8 cellular contexts compared by ENCODE assay signal in genomic region chr12:52582971-52583456, GRCh38. TPM values are rescaled to one million over a fixed set of nuclear protein-coding genes. Genes with fewer than 3 reads are reported as not detected.
DNase-seq lines count a peak whose midpoint lies in the region; ATAC-seq and TF ChIP-seq lines count a peak whose summit lies in the region.

No MANE protein-coding gene starts in this region.

- intact Hi-C loops in HCT116 (cut with micrococcal nuclease) = loop anchor here (1.0 to 5.0 kb wide), 7 partner anchors 191 to 440 kb away; no protein-coding TSS in a partner anchor

- H3K4me1 ChIP-seq in HCT116 (ENCODE audit: control insufficient read depth in 1 of 2, insufficient read depth in 2 of 2, low read length in 2 of 2) = peaks cover 0 to 40% of the 10 kb centered on the region in 2 experiments; a peak in 3 of 4 replicates
- no peaks in the 10 kb centered on the region for H3K4me1 ChIP-seq in endodermal cell (ENCODE audit: control insufficient read depth, insufficient read depth, low read length)
- H3K4me1 ChIP-seq in mesenchymal stem cell (ENCODE audit: control insufficient read depth, insufficient read depth, low read depth, low read length) = no peaks in the 10 kb centered on the region

- TF ChIP-seq RAD21 in HCT116 (IDR thresholded peaks at IDR 0.05; ENCODE audit: low read depth) = peak; percentile 93

- no peak for TF ChIP-seq POLR2A in HCT116 (IDR thresholded peaks at IDR 0.05; ENCODE audit: borderline replicate concordance, extremely low read depth, insufficient read depth, insufficient read length)

- BruUV-seq in HCT116 (replicated peaks; lab: Mats Ljungman, UMichigan) = no TSS peak

- H3K27ac Mint-ChIP-seq in endodermal cell = no peak overlapping the region

- POLR2A ChIA-PET in BJ (lab: Charles Lee) = no interaction called here
- POLR2A ChIA-PET in HCT116 (lab: Charles Lee) = no interaction called here

- H3K9ac ChIP-seq in HCT116 (ENCODE audit: low read length) (no peak overlapping the region), endodermal cell (ENCODE audit: extremely low read depth, low read length, poor library complexity, severe bottlenecking) (no peak overlapping the region), mesenchymal stem cell (ENCODE audit: low read length) (no peak overlapping the region)

- H3K9me3 ChIP-seq in HCT116 (ENCODE audit: control insufficient read depth in 1 of 2, insufficient read depth in 1 of 2, low read depth in 1 of 2, low read length in 2 of 2) (no peaks in the 10 kb centered on the region), endodermal cell (ENCODE audit: control insufficient read depth, low read length) (no peaks in the 10 kb centered on the region), mesenchymal stem cell (ENCODE audit: control insufficient read depth, low read length) (no peaks in the 10 kb centered on the region)

- no peak overlapping the region for H3K27ac ChIP-seq in HCT116 (ENCODE audit: low read depth, low read length)
- no peak overlapping the region for H3K27ac ChIP-seq in endodermal cell (ENCODE audit: low read depth, low read length)
- H3K27ac ChIP-seq in mesenchymal stem cell (ENCODE audit: low read length, poor library complexity, severe bottlenecking) = no peak overlapping the region

- H3K27me3 ChIP-seq in BJ (ENCODE audit: control insufficient read depth, insufficient read depth, low read length) (peaks cover 16% of the 10 kb centered on the region), HCT116 (ENCODE audit: insufficient read depth, low read length) (no peaks in the 10 kb centered on the region), endodermal cell (ENCODE audit: control insufficient read depth, insufficient read depth, low read length, poor library complexity, severe bottlenecking) (no peaks in the 10 kb centered on the region), mesenchymal stem cell (ENCODE audit: control insufficient read depth in 1 of 2, insufficient read depth in 1 of 2, low read length in 2 of 2) (peaks cover 64 to 75% of the 10 kb centered on the region in 2 experiments)

- ATAC-seq in HCT116 (peak; percentile 96), GM21737 (IDR thresholded peaks at IDR 0.05; ENCODE audit: unreplicated experiment) (no peak)

- H3K36me3 ChIP-seq in BJ (ENCODE audit: control insufficient read depth, insufficient read depth, low read length) (no peaks in the 10 kb centered on the region), HCT116 (ENCODE audit: control insufficient read depth in 1 of 2, insufficient read depth in 2 of 2, low read length in 2 of 2) (no peaks in the 10 kb centered on the region), endodermal cell (ENCODE audit: control insufficient read depth, insufficient read depth, low read length) (no peaks in the 10 kb centered on the region), mesenchymal stem cell (ENCODE audit: control insufficient read depth in 1 of 2, insufficient read depth in 2 of 2, low read depth in 1 of 2, low read length in 2 of 2) (no peaks in the 10 kb centered on the region)

- H3K79me1 ChIP-seq in mesenchymal stem cell (replicated peaks; ENCODE audit: low read length, poor library complexity, severe bottlenecking) = no peaks in the 10 kb centered on the region

- DNase-seq in BJ (ENCODE audit: low read depth) (no peak), HCT116 (ENCODE audit: low read depth, low spot score) (peak; percentile 36), NCI-H69 (lab: John Stamatoyannopoulos, UW) (peak; percentile 82), endodermal cell (peak; percentile 95), mesenchymal stem cell (peak; percentile 61)
- DNase-seq in activated CD8-positive, alpha-beta memory T cell treated with anti-CD3 and anti-CD28 coated beads for 4 hours (ENCODE audit: low read depth in 2 of 2) = peak; percentile 46 to 48
- DNase-seq in stimulated activated CD8-positive, alpha-beta memory T cell treated with anti-CD3 and anti-CD28 coated beads, Interleukin-2, amount 100 ng/mL, for 48 hours (ENCODE audit: low read depth in 2 of 2) = peak; percentile 23 to 37

- H3K14ac ChIP-seq in mesenchymal stem cell (ENCODE audit: low read length in 2 of 2) = no peak overlapping the region

- H3K23ac ChIP-seq in mesenchymal stem cell (ENCODE audit: low read length in 2 of 2) = no peak overlapping the region

- H2AK5ac ChIP-seq in mesenchymal stem cell (ENCODE audit: low read length, severe bottlenecking) = no peak overlapping the region

- 13 to 28% methylated on average over 6 to 7 of the region's 7 CpGs for WGBS in endodermal cell (ENCODE audit: insufficient coverage in 1 of 2, insufficient read length in 1 of 2), 2 experiments
- 11% methylated on average over 6 of the region's 7 CpGs for whole genome bisulfite sequencing in mesenchymal stem cell

- H3K9me2 ChIP-seq in HCT116 (ENCODE audit: insufficient read depth) = no peaks in the 10 kb centered on the region

- no peak overlapping the region for H2BK12ac ChIP-seq in mesenchymal stem cell (ENCODE audit: low read length in 2 of 2)

- no peak overlapping the region for H2AFZ ChIP-seq in HCT116 (ENCODE audit: low read depth, low read length, poor library complexity, severe bottlenecking)
- H2AFZ ChIP-seq in mesenchymal stem cell (ENCODE audit: low read depth, low read length) = no peak overlapping the region

- no peak overlapping the region for H2BK5ac ChIP-seq in mesenchymal stem cell (ENCODE audit: low read depth, low read length, poor library complexity, severe bottlenecking)

- no peaks in the 10 kb centered on the region for H4K20me1 ChIP-seq in HCT116 (ENCODE audit: insufficient read depth)

- H3K4me2 ChIP-seq in HCT116 (ENCODE audit: low read length) = peak overlapping the region; percentile 29; the same call in 1 of the 2 replicates
- H3K4me2 ChIP-seq in mesenchymal stem cell (ENCODE audit: low read length, poor library complexity, severe bottlenecking) = no peak overlapping the region

- no peaks in the 10 kb centered on the region for H3K36me3 Mint-ChIP-seq in endodermal cell (ENCODE audit: low read depth)

- H3K79me2 ChIP-seq in HCT116 (ENCODE audit: insufficient read depth, low read length) = no peaks in the 10 kb centered on the region

- CTCF ChIA-PET in BJ (lab: Yijun Ruan, JAX) = interaction anchor here (0.7 to 17.2 kb wide), 16 partner anchors 9 to 426 kb away, joined by 3 to 283 read pairs (median 5); partner anchors contain the start of genes KRT5, KRT74 and KRT84
- CTCF ChIA-PET in HCT116 (lab: Charles Lee) = interaction anchor here (0.9 to 4.6 kb wide), 8 partner anchors 9 to 397 kb away, joined by 3 to 29 read pairs (median 11); no protein-coding TSS in a partner anchor

- no peak overlapping the region for H3K4ac ChIP-seq in mesenchymal stem cell (ENCODE audit: low read depth in 1 of 2, low read length in 2 of 2)

- H4K8ac ChIP-seq in mesenchymal stem cell (ENCODE audit: low read length) = no peak overlapping the region

- peaks cover 19% of the 10 kb centered on the region for H3K27me3 Mint-ChIP-seq in endodermal cell (ENCODE audit: insufficient read depth)

- TF ChIP-seq CTCF in BJ (IDR thresholded peaks at IDR 0.05; ENCODE audit: insufficient read depth, low read depth, low read length) = peak; percentile 76
- peak; percentile 73 to 95 (median 79) for TF ChIP-seq CTCF in HCT116 (IDR thresholded peaks at IDR 0.05 in 2 of 3, conservative IDR thresholded peaks at IDR 0.05 in 1 of 3; ENCODE audit: borderline replicate concordance in 1 of 3, insufficient read depth in 1 of 3, low read depth in 2 of 3, low read length in 2 of 3)
- TF ChIP-seq CTCF in endodermal cell (conservative IDR thresholded peaks at IDR 0.05) = peak; percentile 86

- H3K18ac ChIP-seq in mesenchymal stem cell (ENCODE audit: low read depth in 1 of 2, low read length in 2 of 2) = no peak overlapping the region

- no peak overlapping the region for H3K4me3 Mint-ChIP-seq in endodermal cell

- RAD21 ChIA-PET in HCT116 (lab: Charles Lee; ENCODE audit: low non-redundant PET in 1 of 2, low total read pairs in 2 of 2, uncharacterized antibody in 2 of 2, unreplicated experiment in 2 of 2) = interaction anchor here (2.0 to 2.5 kb wide), 3 partner anchors 288 to 297 kb away, joined by 5 to 7 read pairs (median 7); no protein-coding TSS in a partner anchor

- H4K91ac ChIP-seq in mesenchymal stem cell (ENCODE audit: low read length) = no peak overlapping the region

- no peak overlapping the region for H2BK120ac ChIP-seq in mesenchymal stem cell (ENCODE audit: low read depth, low read length)

- H3K4me1 Mint-ChIP-seq in endodermal cell = peaks cover 4% of the 10 kb centered on the region

- H3K4me3 ChIP-seq in BJ (ENCODE audit: low read depth, low read length) = no peak overlapping the region
- H3K4me3 ChIP-seq in HCT116 (replicated peaks in 1 of 2; ENCODE audit: low read depth in 1 of 2, low read length in 2 of 2) = no peak overlapping the region
- H3K4me3 ChIP-seq in endodermal cell (ENCODE audit: low read length) = no peak overlapping the region
- no peak overlapping the region for H3K4me3 ChIP-seq in mesenchymal stem cell (ENCODE audit: insufficient read depth in 1 of 2, low read depth in 1 of 2, low read length in 2 of 2)

- H2BK15ac ChIP-seq in mesenchymal stem cell (ENCODE audit: low read depth, poor library complexity, severe bottlenecking) = no peak overlapping the region

- H3K9me3 Mint-ChIP-seq in endodermal cell = no peaks in the 10 kb centered on the region

RNA-seq across cellular contexts. Expression of gene KRT74, which starts 9.4 kb away (rescaled TPM):
- polyA plus RNA-seq in BJ (2011; rRNA removed) = not detected in 2 replicates
- not detected in 2 replicates for polyA minus RNA-seq in BJ (2011; rRNA and poly(A)+ RNA removed)
- total RNA-seq in HCT116 (2021; ENCODE audit: unreplicated experiment) = not detected
- polyA plus RNA-seq in HCT116 (2012) = not detected in 2 replicates
- not detected for total RNA-seq in endodermal cell
- polyA plus RNA-seq in endodermal cell (2013, experiment 1 of 2) = not detected
- not detected for polyA plus RNA-seq in endodermal cell (2013, experiment 2 of 2)
- not detected for polyA plus RNA-seq in mesenchymal stem cell (2013, experiment 1 of 2)
- not detected for polyA plus RNA-seq in mesenchymal stem cell (2013, experiment 2 of 2)

RNA-seq across cellular contexts. Expression of gene KRT72, which starts 18.2 kb away (rescaled TPM):
- polyA plus RNA-seq in BJ (2011; rRNA removed) = not detected in 2 replicates
- not detected in 2 replicates for polyA minus RNA-seq in BJ (2011; rRNA and poly(A)+ RNA removed)
- total RNA-seq in HCT116 (2021; ENCODE audit: unreplicated experiment) (0.17 TPM), endodermal cell (not detected)
- polyA plus RNA-seq in HCT116 (2012) = 0.02 TPM in 1 of 2 replicates, not detected in the other
- polyA plus RNA-seq in endodermal cell (2013, experiment 1 of 2) = not detected
- polyA plus RNA-seq in endodermal cell (2013, experiment 2 of 2) = not detected
- not detected for polyA plus RNA-seq in mesenchymal stem cell (2013, experiment 1 of 2)
- 0.01 TPM for polyA plus RNA-seq in mesenchymal stem cell (2013, experiment 2 of 2)

RNA-seq across cellular contexts. Expression of gene KRT71, which starts 30.1 kb away (rescaled TPM):
- not detected in 2 replicates for polyA plus RNA-seq in BJ (2011; rRNA removed)
- polyA minus RNA-seq in BJ (2011; rRNA and poly(A)+ RNA removed) = not detected in 2 replicates
- total RNA-seq in HCT116 (2021; ENCODE audit: unreplicated experiment) (not detected), endodermal cell (not detected)
- not detected in 2 replicates for polyA plus RNA-seq in HCT116 (2012)
- not detected for polyA plus RNA-seq in endodermal cell (2013, experiment 1 of 2)
- not detected for polyA plus RNA-seq in endodermal cell (2013, experiment 2 of 2)
- polyA plus RNA-seq in mesenchymal stem cell (2013, experiment 1 of 2) = not detected
- polyA plus RNA-seq in mesenchymal stem cell (2013, experiment 2 of 2) = not detected

RNA-seq across cellular contexts. Expression of gene KRT73, which starts 35.3 kb away (rescaled TPM):
- polyA plus RNA-seq in BJ (2011; rRNA removed) = not detected in 2 replicates
- polyA minus RNA-seq in BJ (2011; rRNA and poly(A)+ RNA removed) = not detected in 2 replicates
- total RNA-seq in HCT116 (2021; ENCODE audit: unreplicated experiment) = not detected
- not detected in 2 replicates for polyA plus RNA-seq in HCT116 (2012)
- not detected for total RNA-seq in endodermal cell
- not detected for polyA plus RNA-seq in endodermal cell (2013, experiment 1 of 2)
- not detected for polyA plus RNA-seq in endodermal cell (2013, experiment 2 of 2)
- not detected for polyA plus RNA-seq in mesenchymal stem cell (2013, experiment 1 of 2)
- polyA plus RNA-seq in mesenchymal stem cell (2013, experiment 2 of 2) = not detected
